In the genomic region with DNA sequence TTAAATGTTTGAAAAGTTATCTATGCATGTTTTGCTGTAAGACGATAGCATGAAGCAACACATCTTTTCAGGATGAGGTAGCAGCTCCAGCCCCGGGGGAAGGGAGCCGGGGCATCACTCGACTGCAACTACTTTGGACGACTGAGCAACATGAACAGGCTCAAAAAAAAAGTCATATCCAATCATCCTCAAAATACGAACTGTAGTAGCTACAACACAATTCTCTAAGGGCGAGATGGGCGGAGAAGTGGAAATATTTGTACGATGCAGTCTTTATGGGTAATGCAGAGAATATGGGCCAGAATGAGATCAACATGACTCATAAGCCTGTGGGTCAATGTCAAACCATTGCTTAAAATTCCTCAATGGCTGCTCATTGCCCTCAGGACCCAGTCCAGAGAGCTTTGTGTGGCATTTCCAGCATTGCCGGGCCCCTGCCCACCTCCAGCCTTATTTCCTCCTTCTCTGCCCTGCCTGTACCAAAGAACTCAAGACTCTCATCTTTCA, we compare ENCODE assay signal across 12 cellular contexts. TPM values are rescaled to one million over a fixed set of nuclear protein-coding genes. Genes with fewer than 3 reads are reported as not detected.
DNase-seq lines count a peak whose midpoint lies in the region; ATAC-seq and TF ChIP-seq lines count a peak whose summit lies in the region.
"Had no signal": no experiment of that assay in that cellular context is flagged by ENCODE, and none has a peak within 500 bp of the region (broad histone marks: within the 10 kb centered on the region; RNA-seq: fewer than 3 reads in every experiment).

No MANE protein-coding gene starts in this region.

- no peaks in the 10 kb centered on the region for H3K27me3 ChIP-seq in adipocyte (replicated peaks; ENCODE audit: control insufficient read depth, insufficient read depth, low read length)
- H3K27me3 ChIP-seq: BLaER1, cardiac muscle cell had no signal

- H3K4me1 ChIP-seq in adipocyte (ENCODE audit: control insufficient read depth, insufficient read depth, low read length) = peaks cover 20% of the 10 kb centered on the region
- H3K4me1 ChIP-seq: BLaER1 had no signal

- DNase-seq in A172 (ENCODE audit: low spot score) (peak; percentile 98), HFF-Myc (ENCODE audit: extremely low read depth, low read depth) (peak; percentile 79), adipocyte (ENCODE audit: low read depth) (peak; percentile 99), left ventricle myocardium superior (peak; percentile 49), GDM1 (lab: John Stamatoyannopoulos, UW) (no peak), NOMO-1 treated with dmso at 0.1 percent for 144 hours (lab: John Stamatoyannopoulos, UW; ENCODE audit: unreplicated experiment) (no peak), cortex of kidney (lab: John Stamatoyannopoulos, UW) (no peak)
- no peak for DNase-seq in activated naive CD4-positive, alpha-beta T cell (lab: John Stamatoyannopoulos, UW)
- DNase-seq: NCI-H1417 treated with DMSO at 0.1 percent for 48 hours had no signal

- ATAC-seq in left ventricle myocardium superior = peak; percentile 82
- ATAC-seq: stimulated activated effector memory CD8-positive, alpha-beta T cell treated with anti-CD3 and anti-CD28 coated beads, Interleukin-12 subunit alpha, Interleukin-12 subunit beta, amount 100 ng/mL, for 72 hours had no signal

- peak overlapping the region; percentile 12 for H3K9ac ChIP-seq in adipocyte (ENCODE audit: low read length)
- H3K9ac ChIP-seq: BLaER1 had no signal

- intact Hi-C loops in left ventricle myocardium superior (cut with micrococcal nuclease) = no loop called here

- H3K4me3 ChIP-seq in HFF-Myc (replicated peaks; ENCODE audit: low read depth, low read length) (peak overlapping the region; percentile 19), adipocyte (ENCODE audit: low read length) (peak overlapping the region; percentile 37)
- H3K4me3 ChIP-seq: BLaER1, cardiac muscle cell had no signal

- H3K9me3 ChIP-seq in adipocyte (ENCODE audit: control insufficient read depth, low read length) = no peaks in the 10 kb centered on the region
- H3K9me3 ChIP-seq: BLaER1 had no signal

- TF ChIP-seq CTCF in HFF-Myc (IDR thresholded peaks at IDR 0.05; ENCODE audit: low read depth, low read length, missing control alignments) = no peak

- H3K36me3 ChIP-seq in adipocyte (ENCODE audit: control insufficient read depth, insufficient read depth, low read length, severe bottlenecking) = no peaks in the 10 kb centered on the region
- H3K36me3 ChIP-seq: BLaER1, cardiac muscle cell had no signal

RNA-seq across cellular contexts. Expression of a gene that starts 17.7 kb away (rescaled TPM):
- total RNA-seq in A172 (2014; rRNA removed; shearing (Covaris generic)) = 45.6 and 50.8 TPM in 2 replicates
- 11.6 TPM for total RNA-seq in left ventricle myocardium superior

Comparison
In these comparisons a context has a peak if more than half of its experiments do, and no peak if none do; other contexts are left out.
1. DNase-seq: peak in A172 (single experiment), HFF-Myc (single experiment), adipocyte (single experiment) and left ventricle myocardium superior (single experiment); none in GDM1 (single experiment), activated naive CD4-positive, alpha-beta T cell (0 of 4), NOMO-1 treated with dmso at 0.1 percent for 144 hours (single experiment) and cortex of kidney (single experiment).